In genomic region chr22:39083212-39084165, GRCh38 we compare ENCODE assay signal across 25 cellular contexts. TPM values are rescaled to one million over a fixed set of nuclear protein-coding genes. Genes with fewer than 3 reads are reported as not detected.
DNase-seq lines count a peak whose midpoint lies in the region; ATAC-seq and TF ChIP-seq lines count a peak whose summit lies in the region.
"Had no signal": no experiment of that assay in that cellular context is flagged by ENCODE, and none has a peak within 500 bp of the region (broad histone marks: within the 10 kb centered on the region; RNA-seq: fewer than 3 reads in every experiment).

No MANE protein-coding gene starts in this region.

- CTCF ChIA-PET in activated naive CD4-positive, alpha-beta T cell treated with anti-CD3 and anti-CD28 coated beads, Interleukin-2, amount 10 ng/mL, durations not matched to agents 7 days and 5 days (lab: Charles Lee) = no interaction called here
- CTCF ChIA-PET in activated CD8-positive, alpha-beta T cell treated with anti-CD3 and anti-CD28 coated beads for 36 hours (lab: Charles Lee) = no interaction called here

- no peaks in the 10 kb centered on the region for H3K9me3 Mint-ChIP-seq in activated naive CD4-positive, alpha-beta T cell treated with anti-CD3 and anti-CD28 coated beads, Interleukin-2, amount 10 ng/mL, durations not matched to agents 7 days and 5 days
- no peaks in the 10 kb centered on the region for H3K9me3 Mint-ChIP-seq in activated CD8-positive, alpha-beta T cell treated with anti-CD3 and anti-CD28 coated beads for 36 hours
- no peaks in the 10 kb centered on the region for H3K9me3 Mint-ChIP-seq in effector memory CD8-positive, alpha-beta T cell
- no peaks in the 10 kb centered on the region for H3K9me3 Mint-ChIP-seq in stimulated activated naive B cell treated with anti-CD40 and anti-IgM and Interleukin-4, amounts not matched to agents 10 μg/mL and 1 μg/mL and 100 μg/mL, for 72 hours
- H3K9me3 Mint-ChIP-seq: brain had no signal

- POLR2A ChIA-PET in activated CD8-positive, alpha-beta T cell treated with anti-CD3 and anti-CD28 coated beads for 36 hours (lab: Charles Lee) = interaction anchor here (1.1 kb wide), 1 partner anchor 35 kb away, joined by 4 read pairs; no protein-coding TSS in a partner anchor

- no peak overlapping the region for H3K4me3 Mint-ChIP-seq in activated naive CD4-positive, alpha-beta T cell treated with anti-CD3 and anti-CD28 coated beads, Interleukin-2, amount 10 ng/mL, durations not matched to agents 7 days and 5 days
- no peak overlapping the region for H3K4me3 Mint-ChIP-seq in activated CD8-positive, alpha-beta T cell treated with anti-CD3 and anti-CD28 coated beads for 36 hours
- peak overlapping the region; percentile 92 to 98 for H3K4me3 Mint-ChIP-seq in effector memory CD8-positive, alpha-beta T cell
- H3K4me3 Mint-ChIP-seq in stimulated activated naive B cell treated with anti-CD40 and anti-IgM and Interleukin-4, amounts not matched to agents 10 μg/mL and 1 μg/mL and 100 μg/mL, for 72 hours = peak overlapping the region in 1 of 2 donors; percentile 6
- H3K4me3 Mint-ChIP-seq: brain had no signal

- TF ChIP-seq CTCF in activated CD8-positive, alpha-beta T cell treated with anti-CD3 and anti-CD28 coated beads for 36 hours (IDR thresholded peaks at IDR 0.05) = no peak

- peaks cover 79% of the 10 kb centered on the region for H3K4me1 Mint-ChIP-seq in activated naive CD4-positive, alpha-beta T cell treated with anti-CD3 and anti-CD28 coated beads, Interleukin-2, amount 10 ng/mL, durations not matched to agents 7 days and 5 days
- peaks cover 63% of the 10 kb centered on the region for H3K4me1 Mint-ChIP-seq in activated CD8-positive, alpha-beta T cell treated with anti-CD3 and anti-CD28 coated beads for 36 hours (ENCODE audit: low read depth)
- H3K4me1 Mint-ChIP-seq in effector memory CD8-positive, alpha-beta T cell (ENCODE audit: low read depth in 2 of 2) = peaks cover 68 to 82% of the 10 kb centered on the region in 2 donors
- peaks cover 33 to 61% of the 10 kb centered on the region in 2 donors for H3K4me1 Mint-ChIP-seq in stimulated activated naive B cell treated with anti-CD40 and anti-IgM and Interleukin-4, amounts not matched to agents 10 μg/mL and 1 μg/mL and 100 μg/mL, for 72 hours

- intact Hi-C loops in activated CD8-positive, alpha-beta T cell treated with anti-CD3 and anti-CD28 coated beads for 36 hours (cut with micrococcal nuclease) = loop anchor here (5.0 kb wide), 1 partner anchor 34 kb away; no protein-coding TSS in a partner anchor

- peak overlapping the region; percentile 5 for H3K27ac Mint-ChIP-seq in activated naive CD4-positive, alpha-beta T cell treated with anti-CD3 and anti-CD28 coated beads, Interleukin-2, amount 10 ng/mL, durations not matched to agents 7 days and 5 days
- H3K27ac Mint-ChIP-seq in activated CD8-positive, alpha-beta T cell treated with anti-CD3 and anti-CD28 coated beads for 36 hours = peak overlapping the region; percentile 65
- H3K27ac Mint-ChIP-seq in effector memory CD8-positive, alpha-beta T cell = peak overlapping the region; percentile 98 to 99
- H3K27ac Mint-ChIP-seq in stimulated activated naive B cell treated with anti-CD40 and anti-IgM and Interleukin-4, amounts not matched to agents 10 μg/mL and 1 μg/mL and 100 μg/mL, for 72 hours = peak overlapping the region; percentile 20
- H3K27ac Mint-ChIP-seq: brain had no signal

- H3K27me3 Mint-ChIP-seq in activated naive CD4-positive, alpha-beta T cell treated with anti-CD3 and anti-CD28 coated beads, Interleukin-2, amount 10 ng/mL, durations not matched to agents 7 days and 5 days = no peaks in the 10 kb centered on the region
- H3K27me3 Mint-ChIP-seq in activated CD8-positive, alpha-beta T cell treated with anti-CD3 and anti-CD28 coated beads for 36 hours = no peaks in the 10 kb centered on the region
- H3K27me3 Mint-ChIP-seq in effector memory CD8-positive, alpha-beta T cell = no peaks in the 10 kb centered on the region
- no peaks in the 10 kb centered on the region for H3K27me3 Mint-ChIP-seq in stimulated activated naive B cell treated with anti-CD40 and anti-IgM and Interleukin-4, amounts not matched to agents 10 μg/mL and 1 μg/mL and 100 μg/mL, for 72 hours

- H3K36me3 Mint-ChIP-seq in activated naive CD4-positive, alpha-beta T cell treated with anti-CD3 and anti-CD28 coated beads, Interleukin-2, amount 10 ng/mL, durations not matched to agents 7 days and 5 days = peaks cover 57% of the 10 kb centered on the region
- H3K36me3 Mint-ChIP-seq in activated CD8-positive, alpha-beta T cell treated with anti-CD3 and anti-CD28 coated beads for 36 hours (ENCODE audit: low read depth) = peaks cover 29% of the 10 kb centered on the region
- H3K36me3 Mint-ChIP-seq in effector memory CD8-positive, alpha-beta T cell (ENCODE audit: insufficient read depth) = peaks cover 88% of the 10 kb centered on the region
- H3K36me3 Mint-ChIP-seq in stimulated activated naive B cell treated with anti-CD40 and anti-IgM and Interleukin-4, amounts not matched to agents 10 μg/mL and 1 μg/mL and 100 μg/mL, for 72 hours = peaks cover 45 to 65% of the 10 kb centered on the region in 2 donors
- H3K36me3 Mint-ChIP-seq: brain had no signal

- DNase-seq in activated naive CD4-positive, alpha-beta T cell treated with anti-CD3 and anti-CD28 coated beads, Interleukin-2, amount 10 ng/mL, durations not matched to agents 7 days and 5 days = no peak
- no peak for DNase-seq in activated naive CD4-positive, alpha-beta T cell treated with anti-CD3 and anti-CD28 coated beads, Interleukin-2, amount 50 U/mL, for 16 hours
- DNase-seq in activated CD8-positive, alpha-beta T cell treated with anti-CD3 and anti-CD28 coated beads for 36 hours = no peak
- no peak for DNase-seq in effector memory CD8-positive, alpha-beta T cell
- no peak for DNase-seq in stimulated activated naive B cell treated with anti-CD40 and anti-IgM and Interleukin-4, amounts not matched to agents 10 μg/mL and 1 μg/mL and 100 μg/mL, for 72 hours
- DNase-seq in RPMI8226 (no peak), RKO (ENCODE audit: low spot score) (no peak)
- DNase-seq: heart right ventricle; left cardiac atrium; mesenchymal stem cell; MV-4-11; NCI-H1694 treated with DMSO at 0.1 percent for 48 hours; NCI-H2171 treated with DMSO at 0.1 percent for 48 hours; NCI-H524 treated with DMSO at 0.1 percent for 48 hours; NK-92 treated with Interleukin-12 subunit alpha and Interleukin-12 subunit beta, amount 100 ng/mL, for 24 hours; ovary; retina; SIG-M5 had no signal

- no peak for ATAC-seq in activated CD8-positive, alpha-beta T cell treated with anti-CD3 and anti-CD28 coated beads for 36 hours
- no peak for ATAC-seq in effector memory CD8-positive, alpha-beta T cell (replicated peaks)
- ATAC-seq in stimulated activated naive B cell treated with anti-CD40 and anti-IgM and Interleukin-4, amounts not matched to agents 10 μg/mL and 1 μg/mL and 100 μg/mL, for 72 hours (replicated peaks) = no peak
- no peak for ATAC-seq in HG02885 (IDR thresholded peaks at IDR 0.05; ENCODE audit: poor library complexity, unreplicated experiment)
- ATAC-seq: heart right ventricle, left cardiac atrium had no signal

RNA-seq across cellular contexts. Expression of gene APOBEC3G, which starts 6.4 kb away (rescaled TPM):
- 10 to 100 TPM; 66.0 to 66.5 TPM for total RNA-seq in activated CD8-positive, alpha-beta T cell treated with anti-CD3 and anti-CD28 coated beads for 36 hours

RNA-seq across cellular contexts. Expression of gene APOBEC3H, which starts 13.6 kb away (rescaled TPM):
- total RNA-seq in activated CD8-positive, alpha-beta T cell treated with anti-CD3 and anti-CD28 coated beads for 36 hours = 1 to 10 TPM; 6.8 to 7.1 TPM
- total RNA-seq: A673, chondrocyte, Daoy, epithelial cell of proximal tubule, fibroblast of villous mesenchyme had no signal

RNA-seq across cellular contexts. Expression of gene APOBEC3F, which starts 42.8 kb away (rescaled TPM):
- total RNA-seq in activated CD8-positive, alpha-beta T cell treated with anti-CD3 and anti-CD28 coated beads for 36 hours = 10 to 100 TPM; 20.7 to 25.0 TPM

Comparison
In these comparisons a context has a peak if more than half of its experiments do, and no peak if none do; other contexts are left out.
1. H3K27ac Mint-ChIP-seq: peak in every context shown above with its lines; median percentile 98 in effector memory CD8-positive, alpha-beta T cell; 65 in activated CD8-positive, alpha-beta T cell treated with anti-CD3 and anti-CD28 coated beads for 36 hours; 20 in stimulated activated naive B cell treated with anti-CD40 and anti-IgM and Interleukin-4, amounts not matched to agents 10 μg/mL and 1 μg/mL and 100 μg/mL, for 72 hours; 5 in activated naive CD4-positive, alpha-beta T cell treated with anti-CD3 and anti-CD28 coated beads, Interleukin-2, amount 10 ng/mL, durations not matched to agents 7 days and 5 days.
2. H3K4me3 Mint-ChIP-seq: peak in effector memory CD8-positive, alpha-beta T cell (2 of 2); none in activated naive CD4-positive, alpha-beta T cell treated with anti-CD3 and anti-CD28 coated beads, Interleukin-2, amount 10 ng/mL, durations not matched to agents 7 days and 5 days (single experiment) and activated CD8-positive, alpha-beta T cell treated with anti-CD3 and anti-CD28 coated beads for 36 hours (single experiment).